In the genomic region with DNA sequence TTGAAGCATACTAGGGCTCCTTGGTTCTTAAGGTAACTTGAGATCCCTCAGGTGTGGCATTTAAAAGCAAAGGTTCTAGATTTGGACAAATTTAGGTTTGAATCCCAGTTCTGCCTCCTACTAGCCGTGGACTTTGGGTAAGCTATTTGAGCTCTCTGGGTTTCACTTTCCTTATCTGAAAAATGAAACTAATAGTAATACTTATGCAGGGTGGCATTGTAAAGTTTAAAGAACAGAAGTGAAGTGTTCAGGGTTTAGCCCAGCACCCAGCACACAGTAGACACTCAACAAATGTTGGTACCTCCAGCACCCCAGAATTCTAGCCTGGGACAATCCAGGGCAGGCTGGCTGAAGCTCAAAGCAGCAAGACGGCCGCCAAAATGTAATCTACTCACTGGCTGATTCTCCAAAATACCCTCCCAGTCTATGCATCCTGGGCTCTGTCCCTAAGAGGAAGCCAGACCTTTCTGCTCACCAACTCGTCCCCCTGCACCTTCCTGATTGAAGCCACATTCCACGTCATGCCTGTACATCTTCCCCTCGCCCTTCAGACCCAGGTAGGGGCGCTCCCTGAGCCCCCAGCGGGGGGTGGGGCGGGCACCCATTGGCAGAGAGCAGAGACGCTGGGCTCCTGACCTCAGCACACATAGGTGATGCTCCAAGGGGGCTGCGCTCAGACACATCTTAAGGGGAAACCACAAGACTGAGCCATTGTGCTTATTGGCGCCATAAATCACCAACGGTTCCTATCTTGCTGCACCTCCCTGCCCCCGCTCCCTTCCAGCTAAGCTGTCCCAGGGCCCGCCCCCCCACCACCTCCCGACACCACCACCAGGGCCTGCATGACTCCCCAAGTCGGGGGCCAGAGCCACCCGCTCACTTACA, we compare ENCODE assay signal across 9 cellular contexts.
DNase-seq lines count a peak whose midpoint lies in the region; ATAC-seq and TF ChIP-seq lines count a peak whose summit lies in the region.
"Had no signal": no experiment of that assay in that cellular context is flagged by ENCODE, and none has a peak within 500 bp of the region (broad histone marks: within the 10 kb centered on the region; RNA-seq: fewer than 3 reads in every experiment).

No MANE protein-coding gene starts in this region.

- no peaks in the 10 kb centered on the region for H3K79me2 ChIP-seq in SK-N-SH (ENCODE audit: insufficient read depth)

- 55% methylated on average over 15 of the region's 18 CpGs for WGBS in SK-N-SH (ENCODE audit: low lambda C conversion rate)

- H3K36me3 ChIP-seq in SK-N-SH (replicated peaks in 1 of 2; ENCODE audit: control insufficient read depth in 1 of 2, insufficient read depth in 2 of 2, low read length in 1 of 2), result no peaks in the 10 kb centered on the region

- H3K27ac ChIP-seq in SK-N-SH (ENCODE audit: low read depth in 2 of 2, low read length in 1 of 2), result no peak overlapping the region

- no peak overlapping the region for H2AFZ ChIP-seq in SK-N-SH (ENCODE audit: low read depth)

- no peaks in the 10 kb centered on the region for H3K9me3 ChIP-seq in SK-N-SH
- H3K9me3 ChIP-seq: A549 had no signal

- DNase-seq in SK-N-SH (no peak), NCI-H526 treated with DMSO at 0.1 percent for 48 hours (lab: John Stamatoyannopoulos, UW) (no peak), left ventricle myocardium superior (no peak), hypothalamus (lab: John Stamatoyannopoulos, UW) (no peak)
- DNase-seq in activated T-cell treated with anti-CD3 and anti-CD28 coated beads, Interleukin-2, amount 50 U/mL, for 1 hour, result peak; percentile 27
- peak; percentile 4 for DNase-seq in stimulated activated CD4-positive, alpha-beta T cell treated with anti-CD3 and anti-CD28 coated beads, Interleukin-4, amount 100 ng/mL, for 1 hour

- no peaks in the 10 kb centered on the region for H4K20me1 ChIP-seq in SK-N-SH (ENCODE audit: insufficient read depth)

- H3K27me3 ChIP-seq in SK-N-SH (ENCODE audit: insufficient read depth), result peaks cover 10% of the 10 kb centered on the region

- no peaks in the 10 kb centered on the region for H3K9me2 ChIP-seq in SK-N-SH

- H3F3A ChIP-seq in SK-N-SH (replicated peaks; ENCODE audit: insufficient read depth), result no peaks in the 10 kb centered on the region

- no peak for TF ChIP-seq CTCF in SK-N-SH (IDR thresholded peaks at IDR 0.05)

- CTCF ChIA-PET in SK-N-SH (lab: Yijun Ruan, JAX), result interaction anchor here (0.9 to 1.1 kb wide), 2 partner anchors 74 to 206 kb away, joined by 3 read pairs; no protein-coding TSS in a partner anchor

- intact Hi-C loops in left ventricle myocardium superior (cut with micrococcal nuclease), result no loop called here

- POLR2A ChIA-PET in SK-N-SH (lab: Yijun Ruan, JAX), result no interaction called here

- no peak for TF ChIP-seq EP300 in SK-N-SH (IDR thresholded peaks at IDR 0.05; ENCODE audit: borderline replicate concordance in 1 of 2, low read depth in 1 of 2, low read length in 1 of 2)

- ATAC-seq in SK-N-SH treated with all-trans-retinoic acid at 6 μM for 48 hours, result no peak
- ATAC-seq in HG03095 (IDR thresholded peaks at IDR 0.05; ENCODE audit: unreplicated experiment), result peak; percentile 70
- ATAC-seq in left ventricle myocardium superior, result no peak

- no peak overlapping the region for H3K9ac ChIP-seq in SK-N-SH

- H3K4me3 ChIP-seq in SK-N-SH (ENCODE audit: low read depth in 2 of 2, low read length in 1 of 2), result no peak overlapping the region
- H3K4me3 ChIP-seq: A549 had no signal

- TF ChIP-seq RAD21 in SK-N-SH (IDR thresholded peaks at IDR 0.05; ENCODE audit: low read length), result no peak

- H3K4me2 ChIP-seq in SK-N-SH, result no peak overlapping the region
- H3K4me2 ChIP-seq: A549 had no signal

- peaks cover 7 to 11% of the 10 kb centered on the region in 2 experiments; a peak in 2 of 4 replicates for H3K4me1 ChIP-seq in SK-N-SH (ENCODE audit: control insufficient read depth in 1 of 2, insufficient read depth in 2 of 2, low read depth in 1 of 2, low read length in 1 of 2)

TF ChIP-seq in SK-N-SH treated with all-trans-retinoic acid at 6 μM for 48 hours, 23 proteins besides CTCF, POLR2A, EP300 and RAD21:
- TF ChIP-seq ESRRG (CRISPR knock-in tag; IDR thresholded peaks at IDR 0.05) (no peak), ZNF70 (CRISPR knock-in tag; IDR thresholded peaks at IDR 0.05) (peak; percentile 80)

TF ChIP-seq in SK-N-SH, 30 proteins besides CTCF, POLR2A, EP300 and RAD21:
- TF ChIP-seq PBX3 (IDR thresholded peaks at IDR 0.05), result no peak

Comparison
In these comparisons a context has a peak if more than half of its experiments do, and no peak if none do; other contexts are left out.
1. DNase-seq: peak in activated T-cell treated with anti-CD3 and anti-CD28 coated beads, Interleukin-2, amount 50 U/mL, for 1 hour (single experiment) and stimulated activated CD4-positive, alpha-beta T cell treated with anti-CD3 and anti-CD28 coated beads, Interleukin-4, amount 100 ng/mL, for 1 hour (single experiment); none in SK-N-SH (single experiment), NCI-H526 treated with DMSO at 0.1 percent for 48 hours (single experiment), left ventricle myocardium superior (single experiment) and hypothalamus (0 of 51).